In the genomic region with DNA sequence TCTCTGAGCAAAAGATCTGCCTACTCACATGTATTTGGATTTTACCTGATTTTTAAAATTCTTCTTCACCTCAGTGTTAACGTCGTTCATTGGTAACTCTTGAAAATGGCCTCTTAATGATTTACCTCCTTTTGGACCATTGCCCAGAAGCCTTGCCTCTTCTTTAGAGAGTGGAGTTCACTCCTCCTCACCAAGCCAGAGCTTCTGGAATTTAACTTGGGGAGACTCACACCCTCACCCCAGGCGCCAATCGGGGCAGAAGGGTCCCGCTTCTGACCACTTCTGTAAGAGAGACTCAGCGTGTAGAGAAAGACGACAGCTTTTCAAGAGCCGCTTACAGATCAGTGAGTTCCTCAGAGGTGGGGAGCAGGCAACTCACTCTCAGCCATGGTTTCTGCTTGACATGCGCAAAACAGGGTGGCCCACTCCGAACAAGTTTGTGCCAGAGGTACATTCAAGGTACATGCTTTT, we compare ENCODE assay signal across 1 cellular context.
TF ChIP-seq lines count a peak whose summit lies in the region.

No MANE protein-coding gene starts in this region.

TF ChIP-seq in HEK293, 187 proteins besides CTCF, POLR2A, EP300 and RAD21 (continued from another document):
- TF ChIP-seq, protein P1, sequence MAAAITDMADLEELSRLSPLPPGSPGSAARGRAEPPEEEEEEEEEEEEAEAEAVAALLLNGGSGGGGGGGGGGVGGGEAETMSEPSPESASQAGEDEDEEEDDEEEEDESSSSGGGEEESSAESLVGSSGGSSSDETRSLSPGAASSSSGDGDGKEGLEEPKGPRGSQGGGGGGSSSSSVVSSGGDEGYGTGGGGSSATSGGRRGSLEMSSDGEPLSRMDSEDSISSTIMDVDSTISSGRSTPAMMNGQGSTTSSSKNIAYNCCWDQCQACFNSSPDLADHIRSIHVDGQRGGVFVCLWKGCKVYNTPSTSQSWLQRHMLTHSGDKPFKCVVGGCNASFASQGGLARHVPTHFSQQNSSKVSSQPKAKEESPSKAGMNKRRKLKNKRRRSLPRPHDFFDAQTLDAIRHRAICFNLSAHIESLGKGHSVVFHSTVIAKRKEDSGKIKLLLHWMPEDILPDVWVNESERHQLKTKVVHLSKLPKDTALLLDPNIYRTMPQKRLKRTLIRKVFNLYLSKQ (tag by site-specific recombination; IDR thresholded peaks at IDR 0.05; ENCODE audit: borderline replicate concordance): no peak
- no peak for TF ChIP-seq ZNF174 (tag by site-specific recombination; IDR thresholded peaks at IDR 0.05)
- TF ChIP-seq, protein P2, sequence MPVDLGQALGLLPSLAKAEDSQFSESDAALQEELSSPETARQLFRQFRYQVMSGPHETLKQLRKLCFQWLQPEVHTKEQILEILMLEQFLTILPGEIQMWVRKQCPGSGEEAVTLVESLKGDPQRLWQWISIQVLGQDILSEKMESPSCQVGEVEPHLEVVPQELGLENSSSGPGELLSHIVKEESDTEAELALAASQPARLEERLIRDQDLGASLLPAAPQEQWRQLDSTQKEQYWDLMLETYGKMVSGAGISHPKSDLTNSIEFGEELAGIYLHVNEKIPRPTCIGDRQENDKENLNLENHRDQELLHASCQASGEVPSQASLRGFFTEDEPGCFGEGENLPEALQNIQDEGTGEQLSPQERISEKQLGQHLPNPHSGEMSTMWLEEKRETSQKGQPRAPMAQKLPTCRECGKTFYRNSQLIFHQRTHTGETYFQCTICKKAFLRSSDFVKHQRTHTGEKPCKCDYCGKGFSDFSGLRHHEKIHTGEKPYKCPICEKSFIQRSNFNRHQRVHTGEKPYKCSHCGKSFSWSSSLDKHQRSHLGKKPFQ (tag by site-specific recombination; IDR thresholded peaks at IDR 0.05): no peak
- TF ChIP-seq ZNF707 (tag by site-specific recombination; IDR thresholded peaks at IDR 0.05): no peak
- TF ChIP-seq ZNF2 (tag by site-specific recombination; IDR thresholded peaks at IDR 0.05): no peak
- no peak for TF ChIP-seq ZNF514 (tag by site-specific recombination; IDR thresholded peaks at IDR 0.05)
- TF ChIP-seq ZNF24 (tag by site-specific recombination; IDR thresholded peaks at IDR 0.05): no peak
